In genomic region chr1:93078935-93079654, GRCh38 we compare ENCODE assay signal across 8 cellular contexts. TPM values are rescaled to one million over a fixed set of nuclear protein-coding genes. Genes with fewer than 3 reads are reported as not detected.
DNase-seq lines count a peak whose midpoint lies in the region; ATAC-seq and TF ChIP-seq lines count a peak whose summit lies in the region.

Gene MTF2 (plus strand): TSS chr1:93079283. CDS start chr1:93079527, 244 bp downstream.

- no peaks in the 10 kb centered on the region for H3K9me3 Mint-ChIP-seq in activated naive CD4-positive, alpha-beta T cell treated with anti-CD3 and anti-CD28 coated beads, Interleukin-2, amount 50 U/mL, for 24 hours

- peaks cover 48% of the 10 kb centered on the region for H3K4me1 Mint-ChIP-seq in activated naive CD4-positive, alpha-beta T cell treated with anti-CD3 and anti-CD28 coated beads, Interleukin-2, amount 50 U/mL, for 24 hours

- peaks cover 6% of the 10 kb centered on the region for H3K36me3 Mint-ChIP-seq in activated naive CD4-positive, alpha-beta T cell treated with anti-CD3 and anti-CD28 coated beads, Interleukin-2, amount 50 U/mL, for 24 hours

- no peaks in the 10 kb centered on the region for H3K27me3 Mint-ChIP-seq in activated naive CD4-positive, alpha-beta T cell treated with anti-CD3 and anti-CD28 coated beads, Interleukin-2, amount 50 U/mL, for 24 hours

- H3K4me3 ChIP-seq in suprapubic skin: peak within 1 kb of the TSS; percentile 70

- peaks cover 29% of the 10 kb centered on the region for H3K4me1 ChIP-seq in suprapubic skin

- peak within 1 kb of the TSS; percentile 85 for H3K27ac ChIP-seq in suprapubic skin

- under 1% methylated on average over 36 of the region's 51 CpGs for WGBS in suprapubic skin

- no peaks in the 10 kb centered on the region for H3K36me3 ChIP-seq in suprapubic skin

- H3K4me3 Mint-ChIP-seq in activated naive CD4-positive, alpha-beta T cell treated with anti-CD3 and anti-CD28 coated beads, Interleukin-2, amount 50 U/mL, for 24 hours: peak within 1 kb of the TSS; percentile 98

- H3K27ac Mint-ChIP-seq in activated naive CD4-positive, alpha-beta T cell treated with anti-CD3 and anti-CD28 coated beads, Interleukin-2, amount 50 U/mL, for 24 hours: peak within 1 kb of the TSS; percentile 95

- TF ChIP-seq CTCF in GM10266 (IDR thresholded peaks at IDR 0.05; ENCODE audit: control insufficient read depth, insufficient read depth, low read depth, missing control alignments) (no peak), suprapubic skin (IDR thresholded peaks at IDR 0.05) (no peak)

- H3K27me3 ChIP-seq in suprapubic skin: no peaks in the 10 kb centered on the region

- H3K9me3 ChIP-seq in suprapubic skin: no peaks in the 10 kb centered on the region

- TF ChIP-seq EP300 in suprapubic skin (IDR thresholded peaks at IDR 0.05): no peak

- peak; percentile 20 to 81 for TF ChIP-seq POLR2A in suprapubic skin (IDR thresholded peaks at IDR 0.05)

- ATAC-seq in HG02623 (IDR thresholded peaks at IDR 0.05; ENCODE audit: unreplicated experiment): peak; percentile 63

- DNase-seq in GM10266 (ENCODE audit: extremely low spot score) (peak; percentile 83), NCI-H1105 (lab: John Stamatoyannopoulos, UW) (peak; percentile 96), SKM-1 (lab: John Stamatoyannopoulos, UW; ENCODE audit: unreplicated experiment) (peak; percentile 87), glomerular endothelial cell (ENCODE audit: extremely low read depth, low read depth, low spot score) (no peak), occipital lobe (lab: John Stamatoyannopoulos, UW) (peak; percentile 88), suprapubic skin (ENCODE audit: low spot score in 2 of 2) (peak; percentile 95)

RNA-seq across cellular contexts. Expression of gene MTF2, which starts in this region (rescaled TPM):
- total RNA-seq in glomerular endothelial cell: 16.6 and 19.5 TPM in 2 replicates
- total RNA-seq in occipital lobe: 94.7 TPM
- total RNA-seq in suprapubic skin: 10 to 100 TPM in 3 of 4 donors, 1 to 10 TPM in 1; 7.9 to 35.3 (median 16.0) TPM
